8 cellular contexts compared by ENCODE assay signal in the genomic region with DNA sequence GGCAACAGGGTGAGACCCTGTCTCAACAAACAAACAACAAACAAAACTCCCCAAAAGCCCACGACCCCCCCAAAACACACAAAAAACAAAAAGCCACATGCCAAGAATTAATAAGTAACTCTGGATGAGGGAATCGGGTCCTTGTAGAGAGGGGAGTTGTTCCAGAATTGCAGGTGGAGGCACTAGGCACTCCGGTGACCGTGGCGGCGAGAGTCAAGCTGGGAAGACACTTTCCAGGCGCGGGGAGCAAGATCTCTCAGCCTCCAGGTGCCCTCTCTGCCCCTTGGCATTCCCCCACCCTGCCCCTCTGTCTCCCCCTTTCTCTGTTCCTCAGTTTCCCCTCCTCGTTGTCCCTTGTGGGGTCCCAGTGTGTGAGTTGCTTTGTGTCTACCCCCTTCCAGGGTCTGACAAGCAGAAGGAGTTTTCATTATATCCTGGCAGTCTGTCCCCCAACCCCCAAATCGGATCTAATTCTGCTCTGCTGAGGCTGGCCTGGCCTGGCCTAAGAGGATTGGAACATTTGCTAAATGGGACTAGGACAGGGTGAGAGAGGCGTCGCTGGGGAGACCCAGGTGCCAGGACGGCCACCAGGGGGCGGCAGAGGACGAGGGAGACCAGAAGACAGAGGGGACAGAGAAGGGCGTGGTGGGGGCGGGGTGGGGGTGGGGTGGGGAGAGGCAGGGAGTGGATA. TPM values are rescaled to one million over a fixed set of nuclear protein-coding genes. Genes with fewer than 3 reads are reported as not detected.
DNase-seq lines count a peak whose midpoint lies in the region; ATAC-seq and TF ChIP-seq lines count a peak whose summit lies in the region.

No MANE protein-coding gene starts in this region.

- no peak overlapping the region for H3K4me3 ChIP-seq in HEK293 (ENCODE audit: low read depth, low read length)
- H3K4me3 ChIP-seq in PC-9: no peak overlapping the region
- no peak overlapping the region for H3K4me3 ChIP-seq in fibroblast of lung (replicated peaks in 1 of 4; ENCODE audit: control extremely low read depth in 1 of 4, insufficient read depth in 1 of 4, low read depth in 3 of 4, low read length in 4 of 4)
- no peak overlapping the region for H3K4me3 ChIP-seq in neural progenitor cell
- H3K4me3 ChIP-seq in suprapubic skin: no peak overlapping the region

- 40% methylated on average over 17 of the region's 17 CpGs for WGBS in suprapubic skin

- peak; percentile 66 for TF ChIP-seq CTCF in CD14-positive monocyte (IDR thresholded peaks at IDR 0.05)
- peak; percentile 28; the same call in 1 of the 2 replicates for TF ChIP-seq CTCF in HEK293 (tag by site-specific recombination; IDR thresholded peaks at IDR 0.05)
- peak; percentile 78 for TF ChIP-seq CTCF in PC-9 (conservative IDR thresholded peaks at IDR 0.05)
- TF ChIP-seq CTCF in fibroblast of lung (conservative IDR thresholded peaks at IDR 0.05 in 1 of 2, IDR thresholded peaks at IDR 0.05 in 1 of 2; ENCODE audit: low read depth in 1 of 2, low read length in 2 of 2): peak; percentile 42 to 60
- peak; percentile 76 for TF ChIP-seq CTCF in neural progenitor cell (IDR thresholded peaks at IDR 0.05)
- peak; percentile 2 to 65 for TF ChIP-seq CTCF in suprapubic skin (IDR thresholded peaks at IDR 0.05)

- H3K9me3 ChIP-seq in HEK293 (ENCODE audit: control insufficient read depth, insufficient read depth, low read depth, low read length): no peaks in the 10 kb centered on the region
- no peaks in the 10 kb centered on the region for H3K9me3 ChIP-seq in PC-9 (ENCODE audit: insufficient read depth, low read depth)
- no peaks in the 10 kb centered on the region for H3K9me3 ChIP-seq in fibroblast of lung (ENCODE audit: control insufficient read depth, insufficient read depth, low read depth, low read length)
- no peaks in the 10 kb centered on the region for H3K9me3 ChIP-seq in neural progenitor cell (ENCODE audit: low read depth)
- H3K9me3 ChIP-seq in suprapubic skin: no peaks in the 10 kb centered on the region

- H3K27me3 ChIP-seq in PC-9 (ENCODE audit: insufficient read depth, low read depth): peaks cover 16% of the 10 kb centered on the region
- H3K27me3 ChIP-seq in fibroblast of lung (ENCODE audit: control insufficient read depth, insufficient read depth, low read length): no peaks in the 10 kb centered on the region
- no peaks in the 10 kb centered on the region for H3K27me3 ChIP-seq in neural progenitor cell
- H3K27me3 ChIP-seq in suprapubic skin: peaks cover 9% of the 10 kb centered on the region

- H3K9ac ChIP-seq in fibroblast of lung (ENCODE audit: insufficient read depth, low read length): no peak overlapping the region
- no peak overlapping the region for H3K9ac ChIP-seq in neural progenitor cell

- no peaks in the 10 kb centered on the region; the same call in 1 of the 2 replicates for H3K4me1 ChIP-seq in HEK293 (ENCODE audit: control insufficient read depth, insufficient read depth, low read length)
- H3K4me1 ChIP-seq in PC-9 (replicated peaks; ENCODE audit: insufficient read depth): no peaks in the 10 kb centered on the region
- no peaks in the 10 kb centered on the region for H3K4me1 ChIP-seq in fibroblast of lung (ENCODE audit: control insufficient read depth, extremely low read depth, insufficient read depth, low read length)
- H3K4me1 ChIP-seq in neural progenitor cell: peaks cover 12% of the 10 kb centered on the region
- no peaks in the 10 kb centered on the region for H3K4me1 ChIP-seq in suprapubic skin

- no peak for TF ChIP-seq POLR2A in suprapubic skin (IDR thresholded peaks at IDR 0.05)

- no peak overlapping the region for H3K27ac Mint-ChIP-seq in CD14-positive monocyte
- no peak overlapping the region for H3K27ac Mint-ChIP-seq in activated T-cell treated with anti-CD3 and anti-CD28 coated beads, Interleukin-2, amount 50 U/mL, for 24 hours
- H3K27ac Mint-ChIP-seq in neural progenitor cell: no peak overlapping the region

- H3K79me2 ChIP-seq in PC-9 (ENCODE audit: low read depth) (no peaks in the 10 kb centered on the region), fibroblast of lung (ENCODE audit: control insufficient read depth, insufficient read depth, low read length) (no peaks in the 10 kb centered on the region), neural progenitor cell (ENCODE audit: low read depth) (no peaks in the 10 kb centered on the region)

- H3K4me2 ChIP-seq in PC-9: no peak overlapping the region
- no peak overlapping the region for H3K4me2 ChIP-seq in fibroblast of lung (ENCODE audit: extremely low read depth, insufficient read depth, low read length)
- H3K4me2 ChIP-seq in neural progenitor cell: no peak overlapping the region

- TF ChIP-seq EP300 in suprapubic skin (IDR thresholded peaks at IDR 0.05): no peak

- no peaks in the 10 kb centered on the region for H3K9me2 ChIP-seq in PC-9 (ENCODE audit: insufficient read depth)

- H3F3A ChIP-seq in PC-9 (ENCODE audit: insufficient read depth, low read depth) (peaks cover 10% of the 10 kb centered on the region), neural progenitor cell (ENCODE audit: low read depth) (peaks cover 28% of the 10 kb centered on the region)

- DNase-seq in CD14-positive monocyte (ENCODE audit: low spot score) (peak; percentile 58), PC-9 (peak; percentile 49 to 78), fibroblast of lung (ENCODE audit: low read depth in 2 of 2) (peak; percentile 32 to 41), neural progenitor cell (ENCODE audit: low spot score) (peak; percentile 95), suprapubic skin (ENCODE audit: low spot score in 2 of 2) (peak in 1 of 2 donors; percentile 76)
- peak; percentile 85 for DNase-seq in activated T-cell treated with anti-CD3 and anti-CD28 coated beads, Interleukin-2, amount 50 U/mL, for 24 hours

- POLR2A ChIA-PET in HEK293 (lab: Yijun Ruan, JAX): no interaction called here
- POLR2A ChIA-PET in PC-9 (lab: Charles Lee; ENCODE audit: unreplicated experiment): no interaction called here

- H3K36me3 ChIP-seq in HEK293 (ENCODE audit: control insufficient read depth in 2 of 2, insufficient read depth in 1 of 2, low read length in 2 of 2) (no peaks in the 10 kb centered on the region), PC-9 (ENCODE audit: low read depth) (no peaks in the 10 kb centered on the region), fibroblast of lung (ENCODE audit: control insufficient read depth, insufficient read depth, low read length) (no peaks in the 10 kb centered on the region), neural progenitor cell (no peaks in the 10 kb centered on the region), suprapubic skin (no peaks in the 10 kb centered on the region)

- CTCF ChIA-PET in HEK293 (lab: Yijun Ruan, JAX): interaction anchor here (0.6 to 4.2 kb wide), 16 partner anchors 12 to 450 kb away, joined by 3 to 45 read pairs (median 4); no protein-coding TSS in a partner anchor
- CTCF ChIA-PET in PC-9 (lab: Charles Lee): no interaction called here

- H3K4me1 Mint-ChIP-seq in CD14-positive monocyte (no peaks in the 10 kb centered on the region), neural progenitor cell (peaks cover 6% of the 10 kb centered on the region)
- H3K4me1 Mint-ChIP-seq in activated T-cell treated with anti-CD3 and anti-CD28 coated beads, Interleukin-2, amount 50 U/mL, for 24 hours (ENCODE audit: low read depth): peaks cover 2% of the 10 kb centered on the region

- no peak for ATAC-seq in HG03439 (IDR thresholded peaks at IDR 0.05; ENCODE audit: unreplicated experiment)

- H3K9me3 Mint-ChIP-seq in CD14-positive monocyte: peaks cover 0 to 3% (median 0%) of the 10 kb centered on the region in 7 donors
- H3K9me3 Mint-ChIP-seq in activated T-cell treated with anti-CD3 and anti-CD28 coated beads, Interleukin-2, amount 50 U/mL, for 24 hours: no peaks in the 10 kb centered on the region
- H3K9me3 Mint-ChIP-seq in neural progenitor cell: no peaks in the 10 kb centered on the region

- BruUV-seq in PC-9 (replicated peaks; lab: Mats Ljungman, UMichigan): no TSS peak

- H3K36me3 Mint-ChIP-seq in CD14-positive monocyte: no peaks in the 10 kb centered on the region
- no peaks in the 10 kb centered on the region for H3K36me3 Mint-ChIP-seq in activated T-cell treated with anti-CD3 and anti-CD28 coated beads, Interleukin-2, amount 50 U/mL, for 24 hours (ENCODE audit: low read depth)
- H3K36me3 Mint-ChIP-seq in neural progenitor cell: no peaks in the 10 kb centered on the region

- H3K27ac ChIP-seq in HEK293 (ENCODE audit: extremely low read depth, low read depth, low read length): no peak overlapping the region
- H3K27ac ChIP-seq in PC-9: no peak overlapping the region
- H3K27ac ChIP-seq in fibroblast of lung (ENCODE audit: insufficient read depth, low read length): no peak overlapping the region
- no peak overlapping the region for H3K27ac ChIP-seq in neural progenitor cell
- H3K27ac ChIP-seq in suprapubic skin: no peak overlapping the region

- no peaks in the 10 kb centered on the region for H4K20me1 ChIP-seq in PC-9 (ENCODE audit: insufficient read depth)
- no peaks in the 10 kb centered on the region for H4K20me1 ChIP-seq in fibroblast of lung (ENCODE audit: control insufficient read depth, extremely low read depth, insufficient read depth, low read length)
- no peaks in the 10 kb centered on the region for H4K20me1 ChIP-seq in neural progenitor cell (ENCODE audit: low read depth)

- no peak overlapping the region for H3K4me3 Mint-ChIP-seq in CD14-positive monocyte
- H3K4me3 Mint-ChIP-seq in activated T-cell treated with anti-CD3 and anti-CD28 coated beads, Interleukin-2, amount 50 U/mL, for 24 hours: no peak overlapping the region
- no peak overlapping the region for H3K4me3 Mint-ChIP-seq in neural progenitor cell

- H3K27me3 Mint-ChIP-seq in CD14-positive monocyte (ENCODE audit: low read depth in 3 of 3) (peaks cover 0 to 6% (median 5%) of the 10 kb centered on the region in 3 donors), neural progenitor cell (ENCODE audit: insufficient read depth, low read depth) (peaks cover 6% of the 10 kb centered on the region)
- peaks cover 14% of the 10 kb centered on the region for H3K27me3 Mint-ChIP-seq in activated T-cell treated with anti-CD3 and anti-CD28 coated beads, Interleukin-2, amount 50 U/mL, for 24 hours

- intact Hi-C loops in CD14-positive monocyte (cut with micrococcal nuclease): no loop called here
- intact Hi-C loops in PC-9 (cut with micrococcal nuclease; ENCODE audit: unreplicated experiment): no loop called here

- no peak overlapping the region for H2AFZ ChIP-seq in PC-9
- H2AFZ ChIP-seq in fibroblast of lung (ENCODE audit: low read length): no peak overlapping the region
- H2AFZ ChIP-seq in neural progenitor cell (replicated peaks): peak overlapping the region; percentile 69

RNA-seq across cellular contexts. Expression of a gene that starts 8.3 kb away (rescaled TPM):
- polyA plus RNA-seq in CD14-positive monocyte: not detected
- total RNA-seq in PC-9 (2021): not detected in 2 replicates
- not detected in 2 replicates for total RNA-seq in fibroblast of lung
- not detected in 2 replicates for polyA plus RNA-seq in fibroblast of lung
- not detected in 2 replicates for polyA plus RNA-seq in fibroblast of lung (2012)
- not detected in 2 replicates for polyA minus RNA-seq in fibroblast of lung (ENCODE audit: low replicate concordance)
- 0.19 and 0.22 TPM in 2 replicates for total RNA-seq in neural progenitor cell (ENCODE audit: low replicate concordance)
- not detected for total RNA-seq in suprapubic skin

RNA-seq across cellular contexts. Expression of a gene that starts 9.1 kb away (rescaled TPM):
- polyA plus RNA-seq in CD14-positive monocyte (not detected), fibroblast of lung (not detected in 2 replicates)
- total RNA-seq in PC-9 (2021) (not detected in 2 replicates), fibroblast of lung (not detected in 2 replicates), neural progenitor cell (ENCODE audit: low replicate concordance) (not detected in 2 replicates), suprapubic skin (not detected)
- not detected in 2 replicates for polyA plus RNA-seq in fibroblast of lung (2012)
- polyA minus RNA-seq in fibroblast of lung (ENCODE audit: low replicate concordance): not detected in 2 replicates

RNA-seq across cellular contexts. Expression of a gene that starts 34.9 kb away (rescaled TPM):
- polyA plus RNA-seq in CD14-positive monocyte (100 to 1,000 TPM; 171 to 204 TPM), fibroblast of lung (187 and 250 TPM in 2 replicates)
- total RNA-seq in PC-9 (2021) (186 TPM in 2 replicates), fibroblast of lung (142 and 155 TPM in 2 replicates), neural progenitor cell (ENCODE audit: low replicate concordance) (234 and 422 TPM in 2 replicates), suprapubic skin (100 to 1,000 TPM; 351 to 679 (median 517) TPM)
- polyA plus RNA-seq in fibroblast of lung (2012): 220 and 279 TPM in 2 replicates
- 261 and 313 TPM in 2 replicates for polyA minus RNA-seq in fibroblast of lung (ENCODE audit: low replicate concordance)

RNA-seq across cellular contexts. Expression of a gene that starts 45.6 kb away (rescaled TPM):
- not detected for polyA plus RNA-seq in CD14-positive monocyte
- total RNA-seq in PC-9 (2021): not detected in 2 replicates
- total RNA-seq in fibroblast of lung: not detected in 2 replicates
- polyA plus RNA-seq in fibroblast of lung: not detected in 2 replicates
- polyA plus RNA-seq in fibroblast of lung (2012): not detected in 2 replicates
- not detected in 2 replicates for polyA minus RNA-seq in fibroblast of lung (ENCODE audit: low replicate concordance)
- not detected in 2 replicates for total RNA-seq in neural progenitor cell (ENCODE audit: low replicate concordance)
- not detected for total RNA-seq in suprapubic skin

Comparison
In these comparisons a context has a peak if more than half of its experiments do, and no peak if none do; other contexts are left out.
1. CTCF ChIP-seq: peak in every context shown above with its lines; median percentile 78 in PC-9; 76 in neural progenitor cell; 66 in CD14-positive monocyte; 51 in fibroblast of lung; 34 in suprapubic skin; 28 in HEK293.